In genomic region chr4:149897784-149898183, GRCh38 we compare ENCODE assay signal across 11 cellular contexts.
DNase-seq lines count a peak whose midpoint lies in the region; ATAC-seq and TF ChIP-seq lines count a peak whose summit lies in the region.
"Had no signal": no experiment of that assay in that cellular context is flagged by ENCODE, and none has a peak within 500 bp of the region (broad histone marks: within the 10 kb centered on the region; RNA-seq: fewer than 3 reads in every experiment).

No MANE protein-coding gene starts in this region.

- peak; percentile 22 for TF ChIP-seq CTCF in fibroblast of villous mesenchyme (IDR thresholded peaks at IDR 0.05; ENCODE audit: insufficient read depth, low read depth, low read length)

- no peak overlapping the region for H3K4me3 ChIP-seq in fibroblast of villous mesenchyme (ENCODE audit: low read depth, low read length)
- H3K4me3 ChIP-seq: upper lobe of left lung had no signal

- in situ Hi-C loops in ACHN (cut with HindIII; ENCODE audit: low pct_ligation_motif_present, low pct_unique_long_range_greater_than_20kb, low sequenced_read_pairs), result no loop called here

- peak; percentile 64 for ATAC-seq in GM18867 (IDR thresholded peaks at IDR 0.05; ENCODE audit: unreplicated experiment)

- peak; percentile 21 for DNase-seq in ACHN
- peak; percentile 33 for DNase-seq in NCI-H82 (lab: John Stamatoyannopoulos, UW)
- DNase-seq in fibroblast of villous mesenchyme (ENCODE audit: low read depth), result peak; percentile 26
- no peak for DNase-seq in MV-4-11 (lab: John Stamatoyannopoulos, UW)
- no peak for DNase-seq in ecto neural progenitor cell (ENCODE audit: low spot score)
- DNase-seq in activated effector memory CD4-positive, alpha-beta T cell treated with Interleukin-2 at 50 U/mL for 16 hours, result no peak
- no peak for DNase-seq in T1000 (lab: John Stamatoyannopoulos, UW)
- DNase-seq: activated B cell treated with CpG ODN at 0.5 μM for 24 hours, immature natural killer cell, upper lobe of left lung had no signal

Comparison
In these comparisons a context has a peak if more than half of its experiments do, and no peak if none do; other contexts are left out.
1. DNase-seq: peak in ACHN (single experiment), NCI-H82 (single experiment) and fibroblast of villous mesenchyme (single experiment); none in MV-4-11 (single experiment), ecto neural progenitor cell (single experiment), activated effector memory CD4-positive, alpha-beta T cell treated with Interleukin-2 at 50 U/mL for 16 hours (single experiment) and T1000 (single experiment).